8 cellular contexts compared by ENCODE assay signal in the genomic region with DNA sequence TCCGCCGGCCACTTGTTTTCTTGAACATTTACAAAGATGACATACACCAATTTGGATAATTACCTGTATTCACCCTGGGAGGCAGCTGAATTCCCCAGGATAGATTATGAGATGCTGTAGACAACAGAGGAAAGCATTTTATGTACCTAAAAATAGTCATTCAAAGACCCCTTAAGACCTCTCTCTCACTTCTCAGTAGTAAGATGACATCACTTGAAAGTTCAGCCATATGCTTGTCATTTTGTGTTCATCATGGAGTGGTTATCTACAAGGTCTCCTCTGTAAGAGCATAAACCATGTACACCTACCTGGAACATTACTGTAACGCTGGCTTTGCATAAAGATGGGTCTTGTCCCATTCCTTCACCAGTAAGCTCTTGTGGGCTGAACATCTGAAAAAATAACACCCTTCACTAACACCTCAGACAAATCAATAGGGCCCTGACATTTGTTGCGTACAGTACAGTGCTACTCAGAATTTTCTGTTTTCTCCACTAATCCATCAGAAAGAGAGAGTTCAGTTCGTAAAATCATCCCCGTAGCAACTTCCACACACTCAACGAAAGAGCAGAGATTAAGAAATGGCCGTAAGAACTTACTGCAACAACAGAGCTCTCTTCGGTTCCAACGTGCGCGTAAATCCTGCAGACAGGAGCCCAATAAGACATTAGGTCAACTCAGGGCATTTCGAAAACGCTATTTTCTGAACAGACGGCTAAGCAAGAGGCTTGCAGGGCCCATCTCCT. TPM values are rescaled to one million over a fixed set of nuclear protein-coding genes. Genes with fewer than 3 reads are reported as not detected.
DNase-seq lines count a peak whose midpoint lies in the region; ATAC-seq lines count a peak whose summit lies in the region.

No MANE protein-coding gene starts in this region.

- peak overlapping the region; percentile 84 for H3K27ac ChIP-seq in substantia nigra (ENCODE audit: low read depth, low read length, poor library complexity, severe bottlenecking)

- peak overlapping the region; percentile 94 for H3K27ac Mint-ChIP-seq in activated CD4-positive, alpha-beta memory T cell treated with anti-CD3 and anti-CD28 coated beads for 36 hours

- H3K9me3 ChIP-seq in iPS-18c (ENCODE audit: control insufficient read depth, insufficient read depth, low read length), result no peaks in the 10 kb centered on the region

- no peaks in the 10 kb centered on the region for H3K9me3 Mint-ChIP-seq in activated CD4-positive, alpha-beta memory T cell treated with anti-CD3 and anti-CD28 coated beads for 36 hours

- H3K4me3 Mint-ChIP-seq in activated CD4-positive, alpha-beta memory T cell treated with anti-CD3 and anti-CD28 coated beads for 36 hours, result peak overlapping the region; percentile 95

- ATAC-seq in HG02973 (IDR thresholded peaks at IDR 0.05; ENCODE audit: unreplicated experiment), result no peak

- H3K27me3 Mint-ChIP-seq in activated CD4-positive, alpha-beta memory T cell treated with anti-CD3 and anti-CD28 coated beads for 36 hours, result peaks cover 3% of the 10 kb centered on the region

- DNase-seq in NCI-H1105 treated with DMSO at 0.1 percent for 48 hours (lab: John Stamatoyannopoulos, UW), result peak; percentile 48
- no peak for DNase-seq in NCI-H1105 (lab: John Stamatoyannopoulos, UW)
- DNase-seq in activated CD4-positive, alpha-beta memory T cell treated with anti-CD3 and anti-CD28 coated beads for 36 hours, result no peak
- DNase-seq in substantia nigra (lab: John Stamatoyannopoulos, UW), result peak in 2 of 49 donors; percentile 13 to 27
- no peak for DNase-seq in posterior cingulate gyrus
- no peak for DNase-seq in stimulated activated CD4-positive, alpha-beta T cell treated with anti-CD3 and anti-CD28 coated beads, Interleukin-12 subunit alpha, Interleukin-12 subunit beta, amount 100 ng/mL, for 4 hours

- peaks cover 58% of the 10 kb centered on the region for H3K36me3 Mint-ChIP-seq in activated CD4-positive, alpha-beta memory T cell treated with anti-CD3 and anti-CD28 coated beads for 36 hours

- POLR2A ChIA-PET in activated CD4-positive, alpha-beta memory T cell treated with anti-CD3 and anti-CD28 coated beads for 36 hours (lab: Charles Lee), result interaction anchor here (0.8 to 9.9 kb wide), 31 partner anchors 10 to 729 kb away, joined by 3 to 443 read pairs (median 6); a partner anchor contains a TSS

- peak overlapping the region; percentile 90 for H3K4me3 ChIP-seq in iPS-18c (ENCODE audit: insufficient read depth, low read depth, low read length)

- H3K4me1 Mint-ChIP-seq in activated CD4-positive, alpha-beta memory T cell treated with anti-CD3 and anti-CD28 coated beads for 36 hours (ENCODE audit: low read depth), result peaks cover 52% of the 10 kb centered on the region

- CTCF ChIA-PET in activated CD4-positive, alpha-beta memory T cell treated with anti-CD3 and anti-CD28 coated beads for 36 hours (lab: Charles Lee), result interaction anchor here (0.7 to 6.0 kb wide), 7 partner anchors 14 to 128 kb away, joined by 3 to 56 read pairs (median 7); a partner anchor contains a TSS

- intact Hi-C loops in activated CD4-positive, alpha-beta memory T cell treated with anti-CD3 and anti-CD28 coated beads for 36 hours (cut with micrococcal nuclease), result loop anchor here (1.0 kb wide), 3 partner anchors 13 to 50 kb away; a partner anchor contains a TSS
- intact Hi-C loops in posterior cingulate gyrus (cut with DNase I), result loop anchor here (1.0 kb wide), 1 partner anchor 13 kb away; no protein-coding TSS in a partner anchor

RNA-seq across cellular contexts. Expression of a gene that starts 15.6 kb away (rescaled TPM):
- 10 to 100 TPM; 72.6 to 73.0 TPM for total RNA-seq in activated CD4-positive, alpha-beta memory T cell treated with anti-CD3 and anti-CD28 coated beads for 36 hours

RNA-seq across cellular contexts. Expression of a gene that starts 22.4 kb away (rescaled TPM):
- total RNA-seq in activated CD4-positive, alpha-beta memory T cell treated with anti-CD3 and anti-CD28 coated beads for 36 hours, result under 1 TPM in 1 of 2 experiments, not detected in 1; 0.53 TPM

RNA-seq across cellular contexts. Expression of a gene that starts 23.1 kb away (rescaled TPM):
- 10 to 100 TPM; 24.6 to 29.2 TPM for total RNA-seq in activated CD4-positive, alpha-beta memory T cell treated with anti-CD3 and anti-CD28 coated beads for 36 hours

RNA-seq across cellular contexts. Expression of a gene that starts 25.7 kb away (rescaled TPM):
- total RNA-seq in activated CD4-positive, alpha-beta memory T cell treated with anti-CD3 and anti-CD28 coated beads for 36 hours, result 100 to 1,000 TPM; 309 to 314 TPM

RNA-seq across cellular contexts. Expression of a gene that starts 49.8 kb away (rescaled TPM):
- total RNA-seq in activated CD4-positive, alpha-beta memory T cell treated with anti-CD3 and anti-CD28 coated beads for 36 hours, result 10 to 100 TPM; 70.8 to 83.6 TPM
